8 cellular contexts compared by ENCODE assay signal in genomic region chr14:102139248-102140026, GRCh38.
DNase-seq lines count a peak whose midpoint lies in the region; ATAC-seq and TF ChIP-seq lines count a peak whose summit lies in the region.

Gene WDR20, plus strand, starts transcription at chr14:102139897. Its CDS starts 27 bp downstream, at chr14:102139924.

- DNase-seq in C1 segment of cervical spinal cord (lab: John Stamatoyannopoulos, UW) (peak; percentile 70 to 99 (median 98)), NCI-H526 (lab: John Stamatoyannopoulos, UW) (peak; percentile 96 to 99), coronary artery (ENCODE audit: low spot score) (peak; percentile 96), left kidney (ENCODE audit: low read depth, low spot score) (peak; percentile 99)
- DNase-seq in activated CD4-positive, alpha-beta T cell treated with anti-CD3 and anti-CD28 coated beads for 48 hours: peak; percentile 100
- DNase-seq in stimulated activated CD4-positive, alpha-beta T cell treated with anti-CD3 and anti-CD28 coated beads, Interleukin-2, amount 100 ng/mL, for 24 hours: peak; percentile 99

- peak within 1 kb of the TSS; percentile 96 for H3K4me3 ChIP-seq in coronary artery

- TF ChIP-seq CTCF in coronary artery (IDR thresholded peaks at IDR 0.05): no peak

- ATAC-seq in GM19324 (IDR thresholded peaks at IDR 0.05; ENCODE audit: low FRiP score, unreplicated experiment) (peak; percentile 96), HG03469 (IDR thresholded peaks at IDR 0.05; ENCODE audit: unreplicated experiment) (peak; percentile 85)

- peak within 1 kb of the TSS; percentile 81 to 91 for H3K27ac ChIP-seq in coronary artery

Comparison
In these comparisons a context has a peak if more than half of its experiments do, and no peak if none do; other contexts are left out.
1. Peak in every context shown above with its lines: DNase-seq, ATAC-seq, H3K4me3 ChIP-seq and H3K27ac ChIP-seq.